ENCODE assay signal across 10 cellular contexts in genomic region chr11:34339149-34340064, GRCh38. TPM values are rescaled to one million over a fixed set of nuclear protein-coding genes. Genes with fewer than 3 reads are reported as not detected.
DNase-seq lines count a peak whose midpoint lies in the region; ATAC-seq and TF ChIP-seq lines count a peak whose summit lies in the region.
"Had no signal": no experiment of that assay in that cellular context is flagged by ENCODE, and none has a peak within 500 bp of the region (broad histone marks: within the 10 kb centered on the region; RNA-seq: fewer than 3 reads in every experiment).

No MANE protein-coding gene starts in this region.

- H3K9me3 ChIP-seq in PC-9 (ENCODE audit: insufficient read depth, low read depth), result no peaks in the 10 kb centered on the region
- H3K9me3 ChIP-seq in neutrophil, result no peaks in the 10 kb centered on the region
- H3K9me3 ChIP-seq in MG63, result no peaks in the 10 kb centered on the region

- intact Hi-C loops in PC-9 (cut with micrococcal nuclease; ENCODE audit: unreplicated experiment), result no loop called here

- H4K20me1 ChIP-seq in PC-9 (ENCODE audit: insufficient read depth), result no peaks in the 10 kb centered on the region

- in situ Hi-C loops in GM13977 (cut with MboI; ENCODE audit: low pct_unique_long_range_greater_than_20kb, low sequenced_read_pairs, unreplicated experiment), result no loop called here

- H3K4me3 ChIP-seq in PC-9, result no peak overlapping the region
- H3K4me3 ChIP-seq in neutrophil (ENCODE audit: low read depth in 1 of 2, low read length in 1 of 2), result peak overlapping the region; percentile 26 to 49
- no peak overlapping the region for H3K4me3 ChIP-seq in MG63
- no peak overlapping the region for H3K4me3 ChIP-seq in foreskin fibroblast (ENCODE audit: low read depth in 1 of 2, low read length in 2 of 2)
- H3K4me3 ChIP-seq: K562 had no signal

- H3K4me1 ChIP-seq in PC-9 (replicated peaks; ENCODE audit: insufficient read depth), result peaks cover 73% of the 10 kb centered on the region
- peaks cover 54 to 59% of the 10 kb centered on the region in 2 experiments for H3K4me1 ChIP-seq in neutrophil (ENCODE audit: control insufficient read depth in 1 of 2, insufficient read depth in 1 of 2, low read depth in 1 of 2, low read length in 1 of 2)

- H3F3A ChIP-seq in PC-9 (ENCODE audit: insufficient read depth, low read depth), result peaks cover 33% of the 10 kb centered on the region

- DNase-seq in PC-9 (peak in 1 of 2 experiments; percentile 64), MG63 (no peak), GM13977 (ENCODE audit: low spot score) (no peak), NK-92 (lab: John Stamatoyannopoulos, UW; ENCODE audit: unreplicated experiment) (no peak), foreskin fibroblast (no peak)
- DNase-seq: kidney had no signal

- H3K9me2 ChIP-seq in PC-9 (ENCODE audit: insufficient read depth), result no peaks in the 10 kb centered on the region

- TF ChIP-seq CTCF in PC-9 (conservative IDR thresholded peaks at IDR 0.05) (no peak), neutrophil (IDR thresholded peaks at IDR 0.05) (no peak), GM13977 (IDR thresholded peaks at IDR 0.05; ENCODE audit: extremely low read depth, insufficient read depth, missing control alignments) (no peak), foreskin fibroblast (IDR thresholded peaks at IDR 0.05; ENCODE audit: low read depth, low read length) (no peak)

- 0 out of 2 replicates have a peak, but pooled peaks cover 7% of the 10 kb centered on the region for H3K36me3 ChIP-seq in PC-9 (ENCODE audit: low read depth)
- no peaks in the 10 kb centered on the region for H3K36me3 ChIP-seq in neutrophil
- no peaks in the 10 kb centered on the region for H3K36me3 ChIP-seq in MG63

- BruUV-seq in PC-9 (replicated peaks; lab: Mats Ljungman, UMichigan), result no TSS peak

- CTCF ChIA-PET in PC-9 (lab: Charles Lee), result no interaction called here

- no peak overlapping the region for H2AFZ ChIP-seq in PC-9

- H3K27ac ChIP-seq in PC-9 (peak overlapping the region; percentile 26), neutrophil (peak overlapping the region; percentile 81)

- peak; percentile 93 for ATAC-seq in GM18909 (IDR thresholded peaks at IDR 0.05; ENCODE audit: poor library complexity, unreplicated experiment)
- ATAC-seq in HG02943 (IDR thresholded peaks at IDR 0.05; ENCODE audit: low read depth, unreplicated experiment), result peak; percentile 90
- ATAC-seq: K562 had no signal

- peak overlapping the region; percentile 20 for H3K4me2 ChIP-seq in PC-9

- H3K27me3 ChIP-seq in PC-9 (ENCODE audit: insufficient read depth, low read depth), result no peaks in the 10 kb centered on the region
- no peaks in the 10 kb centered on the region for H3K27me3 ChIP-seq in neutrophil
- H3K27me3 ChIP-seq in MG63, result no peaks in the 10 kb centered on the region; the same call in 1 of the 2 replicates

- peaks cover 99% of the 10 kb centered on the region for H3K79me2 ChIP-seq in PC-9 (ENCODE audit: low read depth)

- POLR2A ChIA-PET in PC-9 (lab: Charles Lee; ENCODE audit: unreplicated experiment), result no interaction called here

RNA-seq across cellular contexts. Expression of gene ABTB2, which starts 18.4 kb away (rescaled TPM):
- 12.7 and 12.9 TPM in 2 replicates for total RNA-seq in PC-9 (2021)
- 1.7 and 2.6 TPM in 2 replicates for total RNA-seq in MG63 (2014; rRNA removed; shearing (Covaris generic); ENCODE audit: low replicate concordance)

Comparison
In these comparisons a context has a peak if more than half of its experiments do, and no peak if none do; other contexts are left out.
1. H3K4me3 ChIP-seq: peak in neutrophil (2 of 2); none in PC-9 (single experiment), MG63 (single experiment) and foreskin fibroblast (0 of 2).